In the genomic region with DNA sequence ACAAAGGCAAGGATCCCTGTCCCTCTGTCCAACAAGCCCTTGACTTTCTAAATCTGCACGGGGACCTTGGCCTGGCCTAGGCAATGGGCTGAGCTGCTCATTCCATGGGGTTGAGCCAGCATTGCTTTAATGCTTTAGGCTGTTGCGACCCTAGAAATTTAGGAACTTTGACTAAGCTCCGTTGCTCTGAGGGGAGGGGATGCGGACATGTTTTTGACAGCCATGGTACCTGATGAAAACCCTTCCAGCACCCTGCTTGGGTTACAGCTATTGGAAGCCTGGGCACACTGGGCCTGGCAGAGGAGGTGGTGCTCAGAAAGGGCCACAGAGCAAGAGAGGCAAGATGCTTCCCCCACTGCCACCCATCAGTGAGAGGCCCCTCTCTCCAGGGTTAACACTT, we compare ENCODE assay signal across 16 cellular contexts.
"Had no signal": no experiment of that assay in that cellular context is flagged by ENCODE, and none has a peak within 500 bp of the region (broad histone marks: within the 10 kb centered on the region; RNA-seq: fewer than 3 reads in every experiment).

No MANE protein-coding gene starts in this region.

- H3K27me3 Mint-ChIP-seq: activated CD4-positive, alpha-beta T cell treated with anti-CD3 and anti-CD28 coated beads for 36 hours; activated CD8-positive, alpha-beta T cell treated with anti-CD3 and anti-CD28 coated beads for 36 hours had no signal

- H3K27ac Mint-ChIP-seq: activated CD4-positive, alpha-beta T cell treated with anti-CD3 and anti-CD28 coated beads for 36 hours; activated CD8-positive, alpha-beta T cell treated with anti-CD3 and anti-CD28 coated beads for 36 hours; activated naive CD8-positive, alpha-beta T cell treated with anti-CD3 and anti-CD28 coated beads, Interleukin-2, amount 10 ng/mL, durations not matched to agents 7 days and 5 days; memory B cell had no signal

- ATAC-seq: activated CD4-positive, alpha-beta T cell treated with anti-CD3 and anti-CD28 coated beads for 36 hours; activated CD8-positive, alpha-beta T cell treated with anti-CD3 and anti-CD28 coated beads for 36 hours; esophagus mucosa; heart left ventricle; sciatic nerve; stimulated activated naive CD8-positive, alpha-beta T cell treated with anti-CD3 and anti-CD28 coated beads, Interleukin-15, Interleukin-2, amounts not matched to agents 100 U/mL and 50 U/mL, for 24 hours had no signal

- H3K4me3 Mint-ChIP-seq: activated CD4-positive, alpha-beta T cell treated with anti-CD3 and anti-CD28 coated beads for 36 hours; activated CD8-positive, alpha-beta T cell treated with anti-CD3 and anti-CD28 coated beads for 36 hours; activated naive CD8-positive, alpha-beta T cell treated with anti-CD3 and anti-CD28 coated beads, Interleukin-2, amount 10 ng/mL, durations not matched to agents 7 days and 5 days; memory B cell had no signal

- DNase-seq: activated CD4-positive, alpha-beta T cell treated with anti-CD3 and anti-CD28 coated beads for 36 hours; activated CD8-positive, alpha-beta memory T cell treated with anti-CD3 and anti-CD28 coated beads, Interleukin-2, amount 50 U/mL, for 48 hours; activated CD8-positive, alpha-beta T cell treated with anti-CD3 and anti-CD28 coated beads for 36 hours; activated naive CD8-positive, alpha-beta T cell treated with anti-CD3 and anti-CD28 coated beads, Interleukin-2, amount 10 ng/mL, durations not matched to agents 7 days and 5 days; anterior cingulate cortex; foreskin fibroblast; heart left ventricle; posterior cingulate gyrus; stimulated activated CD4-positive, alpha-beta T cell treated with anti-CD3 and anti-CD28 coated beads, Interleukin-12 subunit alpha, Interleukin-12 subunit beta, amount 100 ng/mL, for 4 hours; stimulated activated CD4-positive, alpha-beta T cell treated with anti-CD3 and anti-CD28 coated beads, Interleukin-2, amount 100 ng/mL, for 48 hours; stimulated activated CD8-positive, alpha-beta memory T cell treated with anti-CD3 and anti-CD28 coated beads, Interleukin-4, amount 100 ng/mL, for 48 hours; stimulated activated naive CD8-positive, alpha-beta T cell treated with anti-CD3 and anti-CD28 coated beads, Interleukin-15, Interleukin-2, amounts not matched to agents 100 U/mL and 50 U/mL, for 24 hours had no signal

- H3K36me3 Mint-ChIP-seq: activated naive CD8-positive, alpha-beta T cell treated with anti-CD3 and anti-CD28 coated beads, Interleukin-2, amount 10 ng/mL, durations not matched to agents 7 days and 5 days; memory B cell had no signal

- H3K4me3 ChIP-seq: heart left ventricle, thoracic aorta had no signal

- H3K9me3 ChIP-seq: heart left ventricle, thoracic aorta had no signal

- H3K9me3 Mint-ChIP-seq: activated CD8-positive, alpha-beta T cell treated with anti-CD3 and anti-CD28 coated beads for 36 hours; activated naive CD8-positive, alpha-beta T cell treated with anti-CD3 and anti-CD28 coated beads, Interleukin-2, amount 10 ng/mL, durations not matched to agents 7 days and 5 days; memory B cell had no signal

- H3K4me1 Mint-ChIP-seq: activated CD4-positive, alpha-beta T cell treated with anti-CD3 and anti-CD28 coated beads for 36 hours; activated naive CD8-positive, alpha-beta T cell treated with anti-CD3 and anti-CD28 coated beads, Interleukin-2, amount 10 ng/mL, durations not matched to agents 7 days and 5 days; memory B cell had no signal

- H3K27me3 ChIP-seq: heart left ventricle had no signal
